12 cellular contexts compared by ENCODE assay signal in the genomic region with DNA sequence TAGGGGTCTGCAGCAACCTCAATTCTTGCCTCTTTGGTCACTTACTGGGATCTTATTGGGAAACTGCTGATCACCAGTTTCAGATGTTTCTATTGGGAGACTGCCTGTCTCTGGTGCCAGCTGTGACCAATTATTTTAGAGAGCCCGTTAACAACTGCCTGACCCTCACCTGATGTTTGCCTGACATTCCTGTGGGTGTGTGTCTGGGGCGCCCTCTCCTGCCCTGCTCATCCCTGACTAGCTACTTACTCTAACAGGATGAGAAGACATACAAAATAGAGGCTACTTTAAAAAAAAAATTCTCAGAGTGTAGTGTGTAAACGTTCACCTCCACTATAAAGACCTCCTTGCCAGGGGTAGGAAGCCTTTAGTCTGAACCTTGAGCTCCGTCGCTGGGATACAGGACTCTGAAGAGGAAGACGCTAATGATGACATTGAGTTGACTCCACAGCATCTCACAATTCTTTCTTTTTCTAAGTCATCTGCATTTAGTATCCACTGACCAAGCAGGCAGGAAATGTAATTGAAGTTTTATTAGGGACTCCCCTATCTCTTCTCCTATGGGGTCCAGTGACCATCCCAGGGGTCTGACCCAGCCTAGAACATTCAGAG. TPM values are rescaled to one million over a fixed set of nuclear protein-coding genes. Genes with fewer than 3 reads are reported as not detected.
DNase-seq lines count a peak whose midpoint lies in the region; ATAC-seq lines count a peak whose summit lies in the region.
"Had no signal": no experiment of that assay in that cellular context is flagged by ENCODE, and none has a peak within 500 bp of the region (broad histone marks: within the 10 kb centered on the region; RNA-seq: fewer than 3 reads in every experiment).

No MANE protein-coding gene starts in this region.

- no peaks in the 10 kb centered on the region for H3K27me3 ChIP-seq in mononuclear cell (ENCODE audit: insufficient read depth, low read length)

- intact Hi-C loops in activated T-helper 2 cell treated with anti-CD3 and anti-CD28 coated beads, Interferon-gamma antibody, Interleukin-2, Interleukin-4, amounts not matched to agents 10 μg/mL and 5 μg/mL and 100 μg/mL, durations not matched to agents 14 hours and 24 hours and 36 hours (cut with micrococcal nuclease) = no loop called here

- peak overlapping the region; percentile 50 for H3K4me3 ChIP-seq in mononuclear cell (ENCODE audit: low read length)

- H3K27ac Mint-ChIP-seq in activated T-helper 2 cell treated with anti-CD3 and anti-CD28 coated beads, Interferon-gamma antibody, Interleukin-2, Interleukin-4, amounts not matched to agents 10 μg/mL and 5 μg/mL and 100 μg/mL, durations not matched to agents 14 hours and 24 hours and 36 hours = peak overlapping the region; percentile 94

- H3K36me3 Mint-ChIP-seq in activated T-helper 2 cell treated with anti-CD3 and anti-CD28 coated beads, Interferon-gamma antibody, Interleukin-2, Interleukin-4, amounts not matched to agents 10 μg/mL and 5 μg/mL and 100 μg/mL, durations not matched to agents 14 hours and 24 hours and 36 hours (ENCODE audit: low read depth) = peaks cover 19% of the 10 kb centered on the region

- H3K4me1 Mint-ChIP-seq in activated T-helper 2 cell treated with anti-CD3 and anti-CD28 coated beads, Interferon-gamma antibody, Interleukin-2, Interleukin-4, amounts not matched to agents 10 μg/mL and 5 μg/mL and 100 μg/mL, durations not matched to agents 14 hours and 24 hours and 36 hours (ENCODE audit: low read depth) = peaks cover 58% of the 10 kb centered on the region

- no peaks in the 10 kb centered on the region for H3K9me3 Mint-ChIP-seq in activated T-helper 2 cell treated with anti-CD3 and anti-CD28 coated beads, Interferon-gamma antibody, Interleukin-2, Interleukin-4, amounts not matched to agents 10 μg/mL and 5 μg/mL and 100 μg/mL, durations not matched to agents 14 hours and 24 hours and 36 hours
- H3K9me3 Mint-ChIP-seq: nephron had no signal

- peak overlapping the region; percentile 86 for H3K4me3 Mint-ChIP-seq in activated T-helper 2 cell treated with anti-CD3 and anti-CD28 coated beads, Interferon-gamma antibody, Interleukin-2, Interleukin-4, amounts not matched to agents 10 μg/mL and 5 μg/mL and 100 μg/mL, durations not matched to agents 14 hours and 24 hours and 36 hours (ENCODE audit: low read depth)
- H3K4me3 Mint-ChIP-seq: nephron had no signal

- H3K9me3 ChIP-seq in mononuclear cell (ENCODE audit: low read depth, low read length) = no peaks in the 10 kb centered on the region

- H3K4me1 ChIP-seq in mononuclear cell (ENCODE audit: insufficient read depth, low read length) = peaks cover 55% of the 10 kb centered on the region

- peak; percentile 43 for DNase-seq in stimulated activated CD4-positive, alpha-beta T cell treated with anti-CD3 and anti-CD28 coated beads, Interleukin-15, amount 100 ng/mL, for 24 hours
- DNase-seq in stimulated activated CD4-positive, alpha-beta T cell treated with anti-CD3 and anti-CD28 coated beads, Interleukin-2, amount 100 ng/mL, for 24 hours = no peak
- no peak for DNase-seq in activated T-helper 2 cell treated with anti-CD3 and anti-CD28 coated beads, Interferon-gamma antibody, Interleukin-2, Interleukin-4, amounts not matched to agents 10 μg/mL and 5 μg/mL and 100 μg/mL, durations not matched to agents 14 hours and 24 hours and 36 hours (ENCODE audit: low spot score)
- DNase-seq in NCI-H2196 treated with DMSO at 0.1 percent for 48 hours (lab: John Stamatoyannopoulos, UW; ENCODE audit: unreplicated experiment) = no peak
- no peak for DNase-seq in globus pallidus (ENCODE audit: low spot score)
- DNase-seq: effector CD8-positive, alpha-beta T cell; KG1; NCI-H510A treated with DMSO at 0.1 percent for 48 hours had no signal

- H3K27me3 Mint-ChIP-seq in activated T-helper 2 cell treated with anti-CD3 and anti-CD28 coated beads, Interferon-gamma antibody, Interleukin-2, Interleukin-4, amounts not matched to agents 10 μg/mL and 5 μg/mL and 100 μg/mL, durations not matched to agents 14 hours and 24 hours and 36 hours (ENCODE audit: low read depth) = no peaks in the 10 kb centered on the region

- ATAC-seq in GM18858 (IDR thresholded peaks at IDR 0.05; ENCODE audit: unreplicated experiment) (no peak), GM19467 (IDR thresholded peaks at IDR 0.05; ENCODE audit: unreplicated experiment) (no peak)

RNA-seq across cellular contexts. Expression of a gene that starts 54.6 kb away (rescaled TPM):
- total RNA-seq in activated T-helper 2 cell treated with anti-CD3 and anti-CD28 coated beads, Interferon-gamma antibody, Interleukin-2, Interleukin-4, amounts not matched to agents 10 μg/mL and 5 μg/mL and 100 μg/mL, durations not matched to agents 14 hours and 24 hours and 36 hours = 11.3 and 13.7 TPM in 2 replicates
- total RNA-seq in mononuclear cell = 2.5 TPM
